13 cellular contexts compared by ENCODE assay signal in the genomic region with DNA sequence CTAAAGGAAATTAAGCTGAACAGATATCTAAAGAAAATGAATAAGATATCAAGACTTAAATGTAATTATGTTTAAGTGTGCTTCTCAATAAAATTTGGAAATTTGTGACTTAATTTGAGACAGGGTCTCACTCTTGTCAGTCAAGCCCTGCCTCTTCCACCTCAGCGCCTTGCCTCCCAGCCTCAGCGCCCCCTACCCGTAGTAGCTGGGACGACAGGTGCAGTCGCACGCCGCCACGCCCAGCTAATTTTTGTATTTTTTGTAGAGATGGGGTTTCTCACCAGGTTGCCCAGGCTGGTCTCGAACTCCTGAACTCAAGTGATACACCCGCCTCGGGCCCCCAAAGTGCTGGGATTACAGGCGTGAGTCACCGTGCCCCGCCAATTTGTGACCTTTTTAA.
DNase-seq lines count a peak whose midpoint lies in the region; ATAC-seq and TF ChIP-seq lines count a peak whose summit lies in the region.
"Had no signal": no experiment of that assay in that cellular context is flagged by ENCODE, and none has a peak within 500 bp of the region (broad histone marks: within the 10 kb centered on the region; RNA-seq: fewer than 3 reads in every experiment).

No MANE protein-coding gene starts in this region.

- H3K9me3 ChIP-seq in mucosa of descending colon, result no peaks in the 10 kb centered on the region
- no peaks in the 10 kb centered on the region for H3K9me3 ChIP-seq in CD4-positive, alpha-beta T cell (ENCODE audit: control insufficient read depth, low read length)
- H3K9me3 ChIP-seq: stomach had no signal

- no peak overlapping the region for H3K27ac Mint-ChIP-seq in CD14-positive monocyte
- H3K27ac Mint-ChIP-seq in nephron, result no peak overlapping the region
- H3K27ac Mint-ChIP-seq in CD4-positive, alpha-beta T cell, result no peak overlapping the region
- H3K27ac Mint-ChIP-seq: CD8-positive, alpha-beta memory T cell; T-helper 1 cell treated with Interleukin-12 subunit alpha and Interleukin-12 subunit beta and Interleukin-4 antibody, amounts not matched to agents 30 μg/mL and 1 μg/mL, for 36 hours had no signal

- H3K4me3 ChIP-seq in H7 (ENCODE audit: insufficient read depth, low read depth, low read length), result no peak overlapping the region
- H3K4me3 ChIP-seq in brain microvascular endothelial cell (ENCODE audit: low read depth, low read length), result no peak overlapping the region
- H3K4me3 ChIP-seq in mucosa of descending colon, result no peak overlapping the region
- H3K4me3 ChIP-seq: stomach had no signal

- H3K4me1 ChIP-seq in mucosa of descending colon (ENCODE audit: low read depth), result no peaks in the 10 kb centered on the region

- H3K27me3 ChIP-seq in H7 (ENCODE audit: control insufficient read depth, insufficient read depth, low read length) (no peaks in the 10 kb centered on the region), brain microvascular endothelial cell (replicated peaks) (no peaks in the 10 kb centered on the region)
- no peaks in the 10 kb centered on the region for H3K27me3 ChIP-seq in CD4-positive, alpha-beta T cell (ENCODE audit: control insufficient read depth, insufficient read depth, low read length)
- H3K27me3 ChIP-seq: stomach had no signal

- in situ Hi-C loops in brain microvascular endothelial cell (cut with HindIII; ENCODE audit: low pct_ligation_motif_present, low sequenced_read_pairs), result no loop called here

- H3K9me3 Mint-ChIP-seq in CD14-positive monocyte (no peaks in the 10 kb centered on the region), nephron (no peaks in the 10 kb centered on the region)
- H3K9me3 Mint-ChIP-seq in CD4-positive, alpha-beta T cell, result no peaks in the 10 kb centered on the region
- H3K9me3 Mint-ChIP-seq: T-helper 1 cell treated with Interleukin-12 subunit alpha and Interleukin-12 subunit beta and Interleukin-4 antibody, amounts not matched to agents 30 μg/mL and 1 μg/mL, for 36 hours had no signal

- intact Hi-C loops in CD14-positive monocyte (cut with micrococcal nuclease), result no loop called here
- intact Hi-C loops in mucosa of descending colon (cut with DNase I, micrococcal nuclease), result no loop called here
- intact Hi-C loops in CD4-positive, alpha-beta T cell (cut with DNase I, micrococcal nuclease), result no loop called here

- H3K27me3 Mint-ChIP-seq in CD14-positive monocyte (ENCODE audit: low read depth in 3 of 3), result no peaks in the 10 kb centered on the region
- H3K27me3 Mint-ChIP-seq in nephron (ENCODE audit: low read depth), result no peaks in the 10 kb centered on the region
- no peaks in the 10 kb centered on the region for H3K27me3 Mint-ChIP-seq in CD4-positive, alpha-beta T cell
- H3K27me3 Mint-ChIP-seq: CD8-positive, alpha-beta memory T cell had no signal

- no peak overlapping the region for H3K27ac ChIP-seq in brain microvascular endothelial cell
- H3K27ac ChIP-seq in CD4-positive, alpha-beta T cell (ENCODE audit: low read depth, low read length), result no peak overlapping the region
- H3K27ac ChIP-seq: stomach had no signal

- POLR2A ChIA-PET in CD4-positive, alpha-beta T cell (lab: Charles Lee), result no interaction called here

- H3K36me3 Mint-ChIP-seq in CD14-positive monocyte (no peaks in the 10 kb centered on the region), nephron (ENCODE audit: low read depth) (no peaks in the 10 kb centered on the region)
- H3K36me3 Mint-ChIP-seq in CD4-positive, alpha-beta T cell (ENCODE audit: low read depth), result no peaks in the 10 kb centered on the region
- H3K36me3 Mint-ChIP-seq: CD8-positive, alpha-beta memory T cell had no signal

- no peak for ATAC-seq in omental fat pad (ENCODE audit: low FRiP score)
- no peak for ATAC-seq in mucosa of descending colon
- no peak for ATAC-seq in CD4-positive, alpha-beta T cell (ENCODE audit: poor library complexity)
- ATAC-seq: esophagus mucosa had no signal

- H3K36me3 ChIP-seq in H7 (replicated peaks; ENCODE audit: control insufficient read depth, insufficient read depth, low read length), result no peaks in the 10 kb centered on the region
- no peaks in the 10 kb centered on the region for H3K36me3 ChIP-seq in brain microvascular endothelial cell (replicated peaks)
- no peaks in the 10 kb centered on the region for H3K36me3 ChIP-seq in mucosa of descending colon (ENCODE audit: low read depth)
- H3K36me3 ChIP-seq: stomach had no signal

- no peaks in the 10 kb centered on the region for H3K4me1 Mint-ChIP-seq in CD14-positive monocyte
- H3K4me1 Mint-ChIP-seq in nephron, result no peaks in the 10 kb centered on the region
- no peaks in the 10 kb centered on the region for H3K4me1 Mint-ChIP-seq in CD4-positive, alpha-beta T cell (ENCODE audit: low read depth)
- H3K4me1 Mint-ChIP-seq: CD8-positive, alpha-beta memory T cell had no signal

- DNase-seq in CD14-positive monocyte (ENCODE audit: low spot score) (no peak), H7 (peak; percentile 36), brain microvascular endothelial cell (no peak), NCI-H1436 (lab: John Stamatoyannopoulos, UW) (no peak), omental fat pad (ENCODE audit: low spot score) (no peak), mucosa of descending colon (no peak)
- DNase-seq in CD4-positive, alpha-beta T cell, result no peak
- DNase-seq: activated CD4-positive, alpha-beta T cell treated with anti-CD3 and anti-CD28 coated beads, Interleukin-2, amount 50 U/mL, for 48 hours; CD8-positive, alpha-beta memory T cell; stomach had no signal

- no peak overlapping the region for H3K4me3 Mint-ChIP-seq in CD14-positive monocyte
- H3K4me3 Mint-ChIP-seq in nephron, result no peak overlapping the region
- H3K4me3 Mint-ChIP-seq in CD4-positive, alpha-beta T cell, result no peak overlapping the region
- H3K4me3 Mint-ChIP-seq: CD8-positive, alpha-beta memory T cell; T-helper 1 cell treated with Interleukin-12 subunit alpha and Interleukin-12 subunit beta and Interleukin-4 antibody, amounts not matched to agents 30 μg/mL and 1 μg/mL, for 36 hours had no signal

- CTCF ChIA-PET in CD4-positive, alpha-beta T cell (lab: Charles Lee), result no interaction called here

- TF ChIP-seq CTCF in CD14-positive monocyte (IDR thresholded peaks at IDR 0.05) (peak; percentile 27), brain microvascular endothelial cell (IDR thresholded peaks at IDR 0.05; ENCODE audit: low read depth, low read length, missing control alignments) (peak; percentile 56), nephron (IDR thresholded peaks at IDR 0.05; ENCODE audit: unreplicated experiment in 3 of 3) (peak in 2 of 3 experiments; percentile 26 to 28), omental fat pad (IDR thresholded peaks at IDR 0.05) (no peak), mucosa of descending colon (IDR thresholded peaks at IDR 0.05) (no peak)
- no peak for TF ChIP-seq CTCF in CD4-positive, alpha-beta T cell (IDR thresholded peaks at IDR 0.05)

Comparison
In these comparisons a context has a peak if more than half of its experiments do, and no peak if none do; other contexts are left out.
1. CTCF ChIP-seq: peak in CD14-positive monocyte (single experiment), brain microvascular endothelial cell (single experiment) and nephron (2 of 3); none in omental fat pad (0 of 3), mucosa of descending colon (single experiment) and CD4-positive, alpha-beta T cell (single experiment).